Comparison of ENCODE assay signal across 19 cellular contexts in genomic region chr11:12192796-12193514, GRCh38.
A peak's percentile ranks its signal among the peaks of the same experiment; 100 is the strongest.
DNase-seq lines count a peak whose midpoint lies in the region; ATAC-seq, FAIRE-seq and TF ChIP-seq lines count a peak whose summit lies in the region.
"Had no signal": no experiment of that assay in that cellular context is flagged by ENCODE, and none has a peak within 500 bp of the region (broad histone marks: within the 10 kb centered on the region; RNA-seq: fewer than 3 reads in every experiment).

No MANE protein-coding gene starts in this region.

- H3K27ac ChIP-seq in DND-41 (ENCODE audit: low read length) (0 out of 2 replicates have a peak overlapping the region, but pooled peaks have one; percentile 52), astrocyte (ENCODE audit: low read depth, low read length) (no peak overlapping the region)
- peak overlapping the region; percentile 63 for H3K27ac ChIP-seq in naive thymus-derived CD4-positive, alpha-beta T cell (ENCODE audit: low read depth, low read length)
- H3K27ac ChIP-seq: BLaER1 treated with 17β-estradiol and CSF1 and Interleukin-3, amounts not matched to agents 10 nM and 100 nM; tibial artery; WERI-Rb-1 had no signal

- H3K27me3 ChIP-seq in DND-41 (ENCODE audit: insufficient read depth, low read length, poor library complexity) (no peaks in the 10 kb centered on the region), astrocyte (ENCODE audit: insufficient read depth, low read length) (no peaks in the 10 kb centered on the region)
- no peaks in the 10 kb centered on the region for H3K27me3 ChIP-seq in naive thymus-derived CD4-positive, alpha-beta T cell (ENCODE audit: control insufficient read depth in 2 of 2, insufficient read depth in 2 of 2, low read length in 2 of 2)
- H3K27me3 ChIP-seq: BLaER1 treated with 17β-estradiol and CSF1 and Interleukin-3, amounts not matched to agents 10 nM and 100 nM; MG63; tibial artery had no signal

- H3K9ac ChIP-seq in DND-41 (ENCODE audit: low read depth, low read length) = no peak overlapping the region
- H3K9ac ChIP-seq in astrocyte (ENCODE audit: low read length) = no peak overlapping the region
- H3K9ac ChIP-seq: BLaER1 treated with 17β-estradiol and CSF1 and Interleukin-3, amounts not matched to agents 10 nM and 100 nM had no signal

- H3K9me3 ChIP-seq in DND-41 (ENCODE audit: insufficient read depth, low read length, severe bottlenecking) (no peaks in the 10 kb centered on the region), astrocyte (ENCODE audit: insufficient read depth, low read depth, low read length) (no peaks in the 10 kb centered on the region)
- no peaks in the 10 kb centered on the region for H3K9me3 ChIP-seq in naive thymus-derived CD4-positive, alpha-beta T cell (ENCODE audit: control insufficient read depth in 2 of 3, low read length in 3 of 3)
- H3K9me3 ChIP-seq: BLaER1 treated with 17β-estradiol and CSF1 and Interleukin-3, amounts not matched to agents 10 nM and 100 nM; MG63; tibial artery had no signal

- CTCF ChIA-PET in naive thymus-derived CD4-positive, alpha-beta T cell (lab: Charles Lee) = interaction anchor here (2.3 kb wide), 1 partner anchor 44 kb away, joined by 8 read pairs; no protein-coding TSS in a partner anchor

- no peaks in the 10 kb centered on the region for H3K79me2 ChIP-seq in DND-41 (ENCODE audit: insufficient read depth, low read length)
- H3K79me2 ChIP-seq in astrocyte (ENCODE audit: insufficient read depth, low read length) = peaks cover 95% of the 10 kb centered on the region

- peaks cover 52% of the 10 kb centered on the region for H3K4me1 Mint-ChIP-seq in astrocyte (ENCODE audit: low read depth, unreplicated experiment)
- H3K4me1 Mint-ChIP-seq in naive thymus-derived CD4-positive, alpha-beta T cell = peaks cover 39 to 78% (median 64%) of the 10 kb centered on the region in 7 donors

- H3K4me2 ChIP-seq in DND-41 (ENCODE audit: insufficient read depth, low read length) (no peak overlapping the region), astrocyte (ENCODE audit: low read length) (no peak overlapping the region)
- H3K4me2 ChIP-seq: BLaER1 treated with 17β-estradiol and CSF1 and Interleukin-3, amounts not matched to agents 10 nM and 100 nM had no signal

- POLR2A ChIA-PET in naive thymus-derived CD4-positive, alpha-beta T cell (lab: Charles Lee) = interaction anchor here (1.5 kb wide), 2 partner anchors 31 to 48 kb away, joined by 3 to 5 read pairs; no protein-coding TSS in a partner anchor

- TF ChIP-seq CTCF in DND-41 (IDR thresholded peaks at IDR 0.05; ENCODE audit: borderline replicate concordance, extremely low read depth, low read length, poor library complexity, severe bottlenecking) = no peak
- no peak for TF ChIP-seq CTCF in astrocyte (IDR thresholded peaks at IDR 0.05; ENCODE audit: insufficient read depth, low read depth, low read length)

- ATAC-seq in DND-41 (ENCODE audit: insufficient read depth, low read depth) = no peak
- ATAC-seq in naive thymus-derived CD4-positive, alpha-beta T cell = peak; percentile 82

- no peak overlapping the region for H3K4me3 Mint-ChIP-seq in astrocyte (ENCODE audit: unreplicated experiment)
- peak overlapping the region in 4 of 10 donors; percentile 11 to 48 (median 30) for H3K4me3 Mint-ChIP-seq in naive thymus-derived CD4-positive, alpha-beta T cell

- H3K36me3 Mint-ChIP-seq in astrocyte (ENCODE audit: low read depth, unreplicated experiment) = peaks cover 31% of the 10 kb centered on the region
- H3K36me3 Mint-ChIP-seq in naive thymus-derived CD4-positive, alpha-beta T cell = peaks cover 0 to 23% (median 0%) of the 10 kb centered on the region in 5 donors

- peaks cover 36% of the 10 kb centered on the region for H3K4me1 ChIP-seq in DND-41 (ENCODE audit: insufficient read depth, low read length)
- H3K4me1 ChIP-seq in astrocyte (ENCODE audit: insufficient read depth, low read length) = peaks cover 15% of the 10 kb centered on the region
- peaks cover 20 to 35% of the 10 kb centered on the region in 2 donors for H3K4me1 ChIP-seq in naive thymus-derived CD4-positive, alpha-beta T cell (ENCODE audit: control insufficient read depth in 2 of 2, insufficient read depth in 2 of 2, low read length in 2 of 2)

- H3K36me3 ChIP-seq in DND-41 (ENCODE audit: insufficient read depth, low read length) (no peaks in the 10 kb centered on the region), astrocyte (ENCODE audit: insufficient read depth, low read length) (peaks cover 57% of the 10 kb centered on the region)
- no peaks in the 10 kb centered on the region for H3K36me3 ChIP-seq in naive thymus-derived CD4-positive, alpha-beta T cell (ENCODE audit: control insufficient read depth in 2 of 3, insufficient read depth in 3 of 3, low read length in 3 of 3)
- H3K36me3 ChIP-seq: WERI-Rb-1 had no signal

- no peak for FAIRE-seq in astrocyte (lab: Jason Lieb, UNC)
- FAIRE-seq: RCC 7860 had no signal

- no peaks in the 10 kb centered on the region for H3K27me3 Mint-ChIP-seq in astrocyte (ENCODE audit: low read depth, unreplicated experiment)
- no peaks in the 10 kb centered on the region for H3K27me3 Mint-ChIP-seq in naive thymus-derived CD4-positive, alpha-beta T cell

- H2AFZ ChIP-seq in DND-41 (ENCODE audit: low read depth, low read length) (no peak overlapping the region), astrocyte (ENCODE audit: low read depth, low read length) (no peak overlapping the region)

- H3K4me3 ChIP-seq in DND-41 (ENCODE audit: low read depth in 1 of 2, low read length in 2 of 2) = no peak overlapping the region
- no peak overlapping the region for H3K4me3 ChIP-seq in astrocyte (ENCODE audit: insufficient read depth, low read depth, low read length)
- no peak overlapping the region for H3K4me3 ChIP-seq in naive thymus-derived CD4-positive, alpha-beta T cell (ENCODE audit: low read length)
- H3K4me3 ChIP-seq: BLaER1 treated with 17β-estradiol and CSF1 and Interleukin-3, amounts not matched to agents 10 nM and 100 nM; MG63; tibial artery had no signal

- DNase-seq in NCI-H345 (lab: John Stamatoyannopoulos, UW) (peak; percentile 34), NCI-H345 treated with DMSO at 0.1 percent for 48 hours (lab: John Stamatoyannopoulos, UW; ENCODE audit: unreplicated experiment) (no peak), DND-41 (no peak), astrocyte (ENCODE audit: low read depth) (no peak), NCI-H2107 treated with DMSO at 0.1 percent for 48 hours (lab: John Stamatoyannopoulos, UW; ENCODE audit: unreplicated experiment) (no peak), NCI-H2227 treated with DMSO at 0.1 percent for 48 hours (lab: John Stamatoyannopoulos, UW) (no peak)
- DNase-seq in naive thymus-derived CD4-positive, alpha-beta T cell = peak in 7 of 9 donors; percentile 59 to 88 (median 81)
- DNase-seq in activated T-cell treated with anti-CD3 and anti-CD28 coated beads, Interleukin-2, amount 50 U/mL, for 48 hours = no peak
- DNase-seq: activated naive CD4-positive, alpha-beta T cell treated with anti-CD3 and anti-CD28 coated beads, Interleukin-2, amount 50 U/mL, for 16 hours; hypothalamus; MG63; NCI-H1930; stimulated activated CD4-positive, alpha-beta T cell treated with anti-CD3 and anti-CD28 coated beads, Interleukin-4, amount 100 ng/mL, for 24 hours; stimulated activated CD8-positive, alpha-beta memory T cell treated with anti-CD3 and anti-CD28 coated beads, Interleukin-4, amount 100 ng/mL, for 48 hours; SW 1271; WERI-Rb-1 had no signal

- intact Hi-C loops in naive thymus-derived CD4-positive, alpha-beta T cell (cut with micrococcal nuclease) = loop anchor here in 1 of 2 donors (10.0 kb wide), 1 partner anchor 348 kb away; the partner anchor contains the start of gene USP47

- H3K9me3 Mint-ChIP-seq in astrocyte (ENCODE audit: unreplicated experiment) = no peaks in the 10 kb centered on the region
- no peaks in the 10 kb centered on the region for H3K9me3 Mint-ChIP-seq in naive thymus-derived CD4-positive, alpha-beta T cell

- H4K20me1 ChIP-seq in DND-41 (ENCODE audit: insufficient read depth, low read length) (no peaks in the 10 kb centered on the region), astrocyte (ENCODE audit: insufficient read depth, low read length) (no peaks in the 10 kb centered on the region)
- H4K20me1 ChIP-seq: BLaER1 treated with 17β-estradiol and CSF1 and Interleukin-3, amounts not matched to agents 10 nM and 100 nM had no signal

- H3K27ac Mint-ChIP-seq in astrocyte (ENCODE audit: unreplicated experiment) = peak overlapping the region; percentile 76
- H3K27ac Mint-ChIP-seq in naive thymus-derived CD4-positive, alpha-beta T cell = peak overlapping the region; percentile 10 to 94 (median 88)

Comparison
In these comparisons a context has a peak if more than half of its experiments do, and no peak if none do; other contexts are left out.
1. DNase-seq: peak in NCI-H345 (single experiment) and naive thymus-derived CD4-positive, alpha-beta T cell (7 of 9); none in NCI-H345 treated with DMSO at 0.1 percent for 48 hours (single experiment), DND-41 (single experiment), astrocyte (single experiment), NCI-H2107 treated with DMSO at 0.1 percent for 48 hours (single experiment), NCI-H2227 treated with DMSO at 0.1 percent for 48 hours (single experiment) and activated T-cell treated with anti-CD3 and anti-CD28 coated beads, Interleukin-2, amount 50 U/mL, for 48 hours (0 of 2).